1 cellular context compared by ENCODE assay signal in genomic region chr3:57594576-57594975, GRCh38.
TF ChIP-seq lines count a peak whose summit lies in the region.

No MANE protein-coding gene starts in this region.

TF ChIP-seq in K562, 482 proteins besides CTCF, POLR2A, EP300 and RAD21:
- TF ChIP-seq DDX20 (tag; IDR thresholded peaks at IDR 0.05; ENCODE audit: low read depth) (no peak), MBD1 (CRISPR knock-in tag; IDR thresholded peaks at IDR 0.05) (no peak), CBX1 (IDR thresholded peaks at IDR 0.05; ENCODE audit: low read depth) (no peak), ZSCAN29 (IDR thresholded peaks at IDR 0.05) (no peak), ZNF318 (IDR thresholded peaks at IDR 0.05; ENCODE audit: borderline replicate concordance in 1 of 2, low read depth in 1 of 2) (no peak), LEF1 (IDR thresholded peaks at IDR 0.05) (no peak), RBFOX2 (IDR thresholded peaks at IDR 0.05; ENCODE audit: low read depth, low read length) (peak; percentile 46; the same call in 1 of the 2 replicates), KAT8 (IDR thresholded peaks at IDR 0.05; ENCODE audit: low read depth) (no peak), CEBPZ (IDR thresholded peaks at IDR 0.05; ENCODE audit: borderline replicate concordance, low read depth, low read length) (no peak), ZNF212 (CRISPR knock-in tag; IDR thresholded peaks at IDR 0.05) (no peak), ZKSCAN1 (IDR thresholded peaks at IDR 0.05; ENCODE audit: low read depth, low read length) (no peak), PTTG1 (tag; IDR thresholded peaks at IDR 0.05; ENCODE audit: low read depth) (no peak), ZBTB43 (CRISPR knock-in tag; IDR thresholded peaks at IDR 0.05) (no peak), POLR2H (tag; IDR thresholded peaks at IDR 0.05; ENCODE audit: low read depth) (0 out of 2 replicates have a peak, but pooled peaks have one; percentile 28), ZNF76 (CRISPR knock-in tag; IDR thresholded peaks at IDR 0.05; ENCODE audit: borderline replicate concordance) (no peak)
